Comparison of ENCODE assay signal across 26 cellular contexts in the genomic region with DNA sequence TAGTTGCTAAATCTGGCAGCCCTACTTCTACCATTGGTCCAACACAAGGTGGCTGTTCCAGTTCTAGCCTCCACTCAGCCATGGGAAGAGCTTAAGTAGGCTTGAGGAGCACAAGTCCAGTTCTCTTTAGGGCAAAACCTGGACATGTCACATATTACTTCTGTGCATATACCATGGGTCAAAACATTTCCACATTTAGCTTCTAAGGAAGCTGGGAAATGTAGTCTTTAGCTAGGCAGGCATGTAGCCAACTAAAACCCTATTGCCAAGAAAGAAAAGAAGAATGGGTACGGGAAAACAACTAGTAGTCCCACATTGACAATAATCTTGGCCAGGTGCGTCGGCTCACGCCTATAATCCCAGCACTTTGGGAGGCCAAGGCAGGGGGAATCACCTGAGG.
"Had no signal": no experiment of that assay in that cellular context is flagged by ENCODE, and none has a peak within 500 bp of the region (broad histone marks: within the 10 kb centered on the region; RNA-seq: fewer than 3 reads in every experiment).

No MANE protein-coding gene starts in this region.

- H3K4me2 ChIP-seq: hepatocyte had no signal

- H3K27me3 Mint-ChIP-seq: progenitor cell of endocrine pancreas; stimulated activated naive CD8-positive, alpha-beta T cell treated with anti-CD3 and anti-CD28 coated beads, Interleukin-15, Interleukin-2, amounts not matched to agents 100 ng/mL and 50 ng/mL, for 24 hours had no signal

- H3K9me3 ChIP-seq: lower lobe of right lung, suprapubic skin, thoracic aorta, vagina had no signal

- H3K4me3 Mint-ChIP-seq: naive thymus-derived CD4-positive, alpha-beta T cell; natural killer cell treated with Interleukin-12 subunit alpha and Interleukin-12 subunit beta and Interleukin-15 and Interleukin-18, amount 100 ng/mL, for 72 hours; stimulated activated naive CD8-positive, alpha-beta T cell treated with anti-CD3 and anti-CD28 coated beads, Interleukin-15, Interleukin-2, amounts not matched to agents 100 ng/mL and 50 ng/mL, for 24 hours had no signal

- H3K27ac Mint-ChIP-seq: naive thymus-derived CD4-positive, alpha-beta T cell; natural killer cell treated with Interleukin-12 subunit alpha and Interleukin-12 subunit beta and Interleukin-15 and Interleukin-18, amount 100 ng/mL, for 72 hours; progenitor cell of endocrine pancreas; stimulated activated naive CD8-positive, alpha-beta T cell treated with anti-CD3 and anti-CD28 coated beads, Interleukin-15, Interleukin-2, amounts not matched to agents 100 ng/mL and 50 ng/mL, for 24 hours had no signal

- H3K9me3 Mint-ChIP-seq: natural killer cell treated with Interleukin-12 subunit alpha and Interleukin-12 subunit beta and Interleukin-15 and Interleukin-18, amount 100 ng/mL, for 72 hours had no signal

- H2AFZ ChIP-seq: hepatocyte had no signal

- FAIRE-seq: keratinocyte had no signal

- H3K36me3 Mint-ChIP-seq: natural killer cell treated with Interleukin-12 subunit alpha and Interleukin-12 subunit beta and Interleukin-15 and Interleukin-18, amount 100 ng/mL, for 72 hours had no signal

- H3K27ac ChIP-seq: hepatocyte, left lung, lower lobe of right lung, ovary, right atrium auricular region, skin epidermis, suprapubic skin, thoracic aorta, tibial nerve, upper lobe of left lung, vagina had no signal

- H3K27me3 ChIP-seq: hepatocyte, left lung, ovary, right atrium auricular region, suprapubic skin, tibial nerve, upper lobe of left lung, vagina had no signal

- H3K4me1 ChIP-seq: left lung, lower lobe of right lung, right atrium auricular region, suprapubic skin, tibial nerve, upper lobe of left lung, vagina had no signal

- H3K36me3 ChIP-seq: left lung, lower lobe of right lung, ovary, right atrium auricular region, suprapubic skin, thoracic aorta, tibial nerve, upper lobe of left lung, vagina had no signal

- H3K4me1 Mint-ChIP-seq: naive thymus-derived CD4-positive, alpha-beta T cell had no signal

- H3K79me2 ChIP-seq: hepatocyte had no signal

- H3K4me3 ChIP-seq: hepatocyte, left lung, lower lobe of right lung, ovary, right atrium auricular region, skin epidermis, suprapubic skin, thoracic aorta, tibial nerve, upper lobe of left lung, vagina had no signal

- ATAC-seq: left cardiac atrium; left lung; lower lobe of right lung; naive thymus-derived CD4-positive, alpha-beta T cell; natural killer cell treated with Interleukin-12 subunit alpha and Interleukin-12 subunit beta and Interleukin-15 and Interleukin-18, amount 100 ng/mL, for 72 hours; sciatic nerve had no signal

- DNase-seq: kidney glomerular epithelial cell; left cardiac atrium; left lung; lower lobe of right lung; mammary epithelial cell; mesenchymal stem cell; naive thymus-derived CD4-positive, alpha-beta T cell; ovary; stimulated activated CD4-positive, alpha-beta T cell treated with anti-CD3 and anti-CD28 coated beads, Interleukin-12 subunit alpha, Interleukin-12 subunit beta, amount 100 ng/mL, for 4 hours; stimulated activated CD4-positive, alpha-beta T cell treated with anti-CD3 and anti-CD28 coated beads, Interleukin-15, amount 100 ng/mL, for 24 hours; stimulated activated CD4-positive, alpha-beta T cell treated with anti-CD3 and anti-CD28 coated beads, Interleukin-2, amount 100 ng/mL, for 24 hours; stimulated activated CD4-positive, alpha-beta T cell treated with anti-CD3 and anti-CD28 coated beads, Interleukin-4, amount 100 ng/mL, for 1 hour; stimulated activated naive CD4-positive, alpha-beta T cell; upper lobe of left lung had no signal
